ENCODE assay signal across 1 cellular context in the genomic region with DNA sequence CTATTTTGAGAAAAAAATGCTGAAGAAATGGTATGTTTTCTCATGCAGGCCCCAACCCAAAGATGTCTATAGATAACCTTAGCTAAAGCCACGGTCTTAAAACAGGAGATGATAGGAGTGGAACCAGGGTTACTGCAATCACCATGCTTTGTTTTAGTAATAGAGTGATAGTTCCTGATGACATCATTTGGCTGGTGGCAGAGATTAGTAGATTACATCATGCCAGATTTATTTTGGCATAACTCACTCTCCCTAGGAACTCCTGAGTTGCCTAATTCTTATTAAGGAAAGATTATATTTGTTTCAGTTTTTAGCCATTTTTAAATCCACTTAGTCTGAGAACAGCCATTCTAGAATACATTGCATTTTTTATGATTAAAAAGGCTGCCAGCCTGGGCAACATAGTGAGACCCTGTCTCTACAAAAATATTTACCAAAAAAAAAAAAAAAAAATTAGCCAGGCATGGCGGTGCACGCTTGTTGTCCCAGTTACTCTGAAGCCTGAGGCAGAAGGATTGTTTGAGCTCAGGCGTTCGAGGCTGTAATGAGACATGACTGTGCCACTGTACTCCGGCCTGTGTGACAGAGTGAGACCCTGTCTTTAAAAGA.
TF ChIP-seq lines count a peak whose summit lies in the region.

No MANE protein-coding gene starts in this region.

TF ChIP-seq in HEK293, 187 proteins besides CTCF, POLR2A, EP300 and RAD21 (continued from another document):
- TF ChIP-seq, protein P1, sequence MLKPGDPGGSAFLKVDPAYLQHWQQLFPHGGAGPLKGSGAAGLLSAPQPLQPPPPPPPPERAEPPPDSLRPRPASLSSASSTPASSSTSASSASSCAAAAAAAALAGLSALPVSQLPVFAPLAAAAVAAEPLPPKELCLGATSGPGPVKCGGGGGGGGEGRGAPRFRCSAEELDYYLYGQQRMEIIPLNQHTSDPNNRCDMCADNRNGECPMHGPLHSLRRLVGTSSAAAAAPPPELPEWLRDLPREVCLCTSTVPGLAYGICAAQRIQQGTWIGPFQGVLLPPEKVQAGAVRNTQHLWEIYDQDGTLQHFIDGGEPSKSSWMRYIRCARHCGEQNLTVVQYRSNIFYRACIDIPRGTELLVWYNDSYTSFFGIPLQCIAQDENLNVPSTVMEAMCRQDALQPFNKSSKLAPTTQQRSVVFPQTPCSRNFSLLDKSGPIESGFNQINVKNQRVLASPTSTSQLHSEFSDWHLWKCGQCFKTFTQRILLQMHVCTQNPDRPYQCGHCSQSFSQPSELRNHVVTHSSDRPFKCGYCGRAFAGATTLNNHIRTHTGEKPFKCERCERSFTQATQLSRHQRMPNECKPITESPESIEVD (tag by site-specific recombination; IDR thresholded peaks at IDR 0.05), result peak; percentile 25; the same call in 1 of the 2 replicates
- TF ChIP-seq ZNF843 (tag by site-specific recombination; IDR thresholded peaks at IDR 0.05) (0 out of 2 replicates have a peak, but pooled peaks have one; percentile 34), GFI1B (tag by site-specific recombination; IDR thresholded peaks at IDR 0.05) (0 out of 2 replicates have a peak, but pooled peaks have one; percentile 53), ZNF366 (tag by site-specific recombination; conservative IDR thresholded peaks at IDR 0.05) (peak; percentile 88), ZNF335 (tag by site-specific recombination; conservative IDR thresholded peaks at IDR 0.05) (peak; percentile 62), ZBTB48 (tag by site-specific recombination; IDR thresholded peaks at IDR 0.05) (no peak), ZBTB21 (tag by site-specific recombination; IDR thresholded peaks at IDR 0.05) (peak; percentile 89), ZBTB11 (tag by site-specific recombination; conservative IDR thresholded peaks at IDR 0.05; ENCODE audit: low read depth) (no peak), ZNF660 (tag by site-specific recombination; IDR thresholded peaks at IDR 0.05) (peak; percentile 75; the same call in 1 of the 2 replicates), ZEB2 (tag by site-specific recombination; IDR thresholded peaks at IDR 0.05) (peak; percentile 74), ZNF184 (tag by site-specific recombination; IDR thresholded peaks at IDR 0.05) (0 out of 2 replicates have a peak, but pooled peaks have one; percentile 49), ZSCAN4 (tag by site-specific recombination; IDR thresholded peaks at IDR 0.05) (no peak), ZXDB (tag by site-specific recombination; IDR thresholded peaks at IDR 0.05) (0 out of 2 replicates have a peak, but pooled peaks have one; percentile 14), GLIS2 (tag by site-specific recombination; IDR thresholded peaks at IDR 0.05) (no peak), ZNF24 (tag by site-specific recombination; IDR thresholded peaks at IDR 0.05) (0 out of 2 replicates have a peak, but pooled peaks have one; percentile 25), HOXA7 (CRISPR knock-in tag; IDR thresholded peaks at IDR 0.05; ENCODE audit: borderline replicate concordance) (no peak), ZNF692 (tag by site-specific recombination; IDR thresholded peaks at IDR 0.05) (peak; percentile 73), SETDB1 (IDR thresholded peaks at IDR 0.05; ENCODE audit: insufficient read length, low read length) (no peak), ZNF391 (tag by site-specific recombination; IDR thresholded peaks at IDR 0.05; ENCODE audit: borderline replicate concordance, low read depth) (0 out of 2 replicates have a peak, but pooled peaks have one; percentile 23), IKZF3 (tag by site-specific recombination; IDR thresholded peaks at IDR 0.05) (peak; percentile 60; the same call in 1 of the 2 replicates), ZNF629 (tag by site-specific recombination; IDR thresholded peaks at IDR 0.05) (peak; percentile 95)
- TF ChIP-seq, protein P2, sequence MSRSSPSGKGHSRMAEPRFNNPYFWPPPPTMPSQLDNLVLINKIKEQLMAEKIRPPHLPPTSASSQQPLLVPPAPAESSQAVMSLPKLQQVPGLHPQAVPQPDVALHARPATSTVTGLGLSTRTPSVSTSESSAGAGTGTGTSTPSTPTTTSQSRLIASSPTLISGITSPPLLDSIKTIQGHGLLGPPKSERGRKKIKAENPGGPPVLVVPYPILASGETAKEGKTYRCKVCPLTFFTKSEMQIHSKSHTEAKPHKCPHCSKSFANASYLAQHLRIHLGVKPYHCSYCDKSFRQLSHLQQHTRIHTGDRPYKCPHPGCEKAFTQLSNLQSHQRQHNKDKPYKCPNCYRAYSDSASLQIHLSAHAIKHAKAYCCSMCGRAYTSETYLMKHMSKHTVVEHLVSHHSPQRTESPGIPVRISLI (tag by site-specific recombination; IDR thresholded peaks at IDR 0.05), result peak; percentile 75; the same call in 1 of the 2 replicates
- TF ChIP-seq, protein P3, sequence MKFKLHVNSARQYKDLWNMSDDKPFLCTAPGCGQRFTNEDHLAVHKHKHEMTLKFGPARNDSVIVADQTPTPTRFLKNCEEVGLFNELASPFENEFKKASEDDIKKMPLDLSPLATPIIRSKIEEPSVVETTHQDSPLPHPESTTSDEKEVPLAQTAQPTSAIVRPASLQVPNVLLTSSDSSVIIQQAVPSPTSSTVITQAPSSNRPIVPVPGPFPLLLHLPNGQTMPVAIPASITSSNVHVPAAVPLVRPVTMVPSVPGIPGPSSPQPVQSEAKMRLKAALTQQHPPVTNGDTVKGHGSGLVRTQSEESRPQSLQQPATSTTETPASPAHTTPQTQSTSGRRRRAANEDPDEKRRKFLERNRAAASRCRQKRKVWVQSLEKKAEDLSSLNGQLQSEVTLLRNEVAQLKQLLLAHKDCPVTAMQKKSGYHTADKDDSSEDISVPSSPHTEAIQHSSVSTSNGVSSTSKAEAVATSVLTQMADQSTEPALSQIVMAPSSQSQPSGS (tag by site-specific recombination; IDR thresholded peaks at IDR 0.05; ENCODE audit: low read depth), result peak; percentile 96
